In genomic region chr7:120486164-120486563, GRCh38 we compare ENCODE assay signal across 1 cellular context.
TF ChIP-seq lines count a peak whose summit lies in the region.

No MANE protein-coding gene starts in this region.

TF ChIP-seq in HCT116, 20 proteins besides CTCF, POLR2A, EP300 and RAD21 (continued from another document):
- TF ChIP-seq CBX3 (IDR thresholded peaks at IDR 0.05; ENCODE audit: low read depth): no peak
- TF ChIP-seq ELF1 (IDR thresholded peaks at IDR 0.05; ENCODE audit: borderline replicate concordance, low read depth): no peak
- no peak for TF ChIP-seq TCF7L2 (IDR thresholded peaks at IDR 0.05; ENCODE audit: borderline replicate concordance, extremely low read depth, insufficient read depth, insufficient read length)
TF ChIP-seq in HCT116: peak in this region for 0.
